Comparison of ENCODE assay signal across 25 cellular contexts in the genomic region with DNA sequence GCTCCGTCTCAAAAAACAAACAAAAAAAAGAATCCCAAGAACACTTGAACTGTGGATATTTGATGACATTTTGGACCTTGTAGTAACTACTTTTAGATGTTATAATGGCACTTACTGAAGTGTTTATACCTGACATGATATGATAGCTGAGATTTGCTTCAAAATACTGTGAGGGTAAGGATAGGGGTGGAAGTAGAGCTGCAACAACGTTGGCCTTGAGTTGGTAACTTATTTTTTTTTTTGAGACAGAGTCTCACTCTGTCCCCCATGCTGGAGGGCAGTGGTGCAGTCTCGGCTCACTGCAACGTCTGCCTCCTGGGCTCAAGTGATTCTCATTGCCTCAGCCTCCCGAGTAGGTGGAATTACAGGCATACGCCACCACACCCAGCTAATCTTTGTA.
"Had no signal": no experiment of that assay in that cellular context is flagged by ENCODE, and none has a peak within 500 bp of the region (broad histone marks: within the 10 kb centered on the region; RNA-seq: fewer than 3 reads in every experiment).

No MANE protein-coding gene starts in this region.

- H3K9me3 ChIP-seq: colonic mucosa, esophagus squamous epithelium, gastrocnemius medialis, heart right ventricle, left lung, lower lobe of right lung had no signal

- ATAC-seq: effector memory CD8-positive, alpha-beta T cell; esophagus mucosa; gastrocnemius medialis; heart right ventricle; left cardiac atrium; left lung; left ventricle myocardium superior; lower lobe of right lung had no signal

- H3K4me3 ChIP-seq: colonic mucosa, esophagus squamous epithelium, gastrocnemius medialis, heart right ventricle, left lung, lower lobe of right lung had no signal

- H3K36me3 ChIP-seq: colonic mucosa had no signal

- H3K27me3 Mint-ChIP-seq: dendritic cell treated with granulocyte-macrophage colony-stimulating factor and Interleukin-4, amounts not matched to agents 40 ng/mL and 50 ng/mL, for 4 days; effector memory CD8-positive, alpha-beta T cell had no signal

- H3K27ac Mint-ChIP-seq: dendritic cell treated with granulocyte-macrophage colony-stimulating factor and Interleukin-4, amounts not matched to agents 40 ng/mL and 50 ng/mL, for 4 days; endodermal cell had no signal

- H3K27ac ChIP-seq: colonic mucosa, epithelial cell of prostate, esophagus squamous epithelium, gastrocnemius medialis, heart right ventricle, left lung, lower lobe of right lung had no signal

- H3K4me3 Mint-ChIP-seq: dendritic cell treated with granulocyte-macrophage colony-stimulating factor and Interleukin-4, amounts not matched to agents 40 ng/mL and 50 ng/mL, for 4 days; effector memory CD8-positive, alpha-beta T cell; endodermal cell had no signal

- DNase-seq: colonic mucosa; cortex of kidney; effector CD8-positive, alpha-beta T cell; effector memory CD8-positive, alpha-beta T cell; endodermal cell; erythroblast; esophagus squamous epithelium; foreskin fibroblast; foreskin melanocyte; glutamatergic neuron; heart right ventricle; hippocampal formation; left cardiac atrium; left lung; left ventricle myocardium superior; lower lobe of right lung; mesendoderm; midbrain had no signal

- H3K9me3 Mint-ChIP-seq: dendritic cell treated with granulocyte-macrophage colony-stimulating factor and Interleukin-4, amounts not matched to agents 40 ng/mL and 50 ng/mL, for 4 days; effector memory CD8-positive, alpha-beta T cell; endodermal cell had no signal

- H3K4me1 ChIP-seq: colonic mucosa, esophagus squamous epithelium, gastrocnemius medialis, heart right ventricle, left lung, lower lobe of right lung had no signal

- H3K27me3 ChIP-seq: colonic mucosa, esophagus squamous epithelium, gastrocnemius medialis, heart right ventricle, left lung had no signal

- FAIRE-seq: endometrium, islet of Langerhans, keratinocyte had no signal
